1 cellular context compared by ENCODE assay signal in the genomic region with DNA sequence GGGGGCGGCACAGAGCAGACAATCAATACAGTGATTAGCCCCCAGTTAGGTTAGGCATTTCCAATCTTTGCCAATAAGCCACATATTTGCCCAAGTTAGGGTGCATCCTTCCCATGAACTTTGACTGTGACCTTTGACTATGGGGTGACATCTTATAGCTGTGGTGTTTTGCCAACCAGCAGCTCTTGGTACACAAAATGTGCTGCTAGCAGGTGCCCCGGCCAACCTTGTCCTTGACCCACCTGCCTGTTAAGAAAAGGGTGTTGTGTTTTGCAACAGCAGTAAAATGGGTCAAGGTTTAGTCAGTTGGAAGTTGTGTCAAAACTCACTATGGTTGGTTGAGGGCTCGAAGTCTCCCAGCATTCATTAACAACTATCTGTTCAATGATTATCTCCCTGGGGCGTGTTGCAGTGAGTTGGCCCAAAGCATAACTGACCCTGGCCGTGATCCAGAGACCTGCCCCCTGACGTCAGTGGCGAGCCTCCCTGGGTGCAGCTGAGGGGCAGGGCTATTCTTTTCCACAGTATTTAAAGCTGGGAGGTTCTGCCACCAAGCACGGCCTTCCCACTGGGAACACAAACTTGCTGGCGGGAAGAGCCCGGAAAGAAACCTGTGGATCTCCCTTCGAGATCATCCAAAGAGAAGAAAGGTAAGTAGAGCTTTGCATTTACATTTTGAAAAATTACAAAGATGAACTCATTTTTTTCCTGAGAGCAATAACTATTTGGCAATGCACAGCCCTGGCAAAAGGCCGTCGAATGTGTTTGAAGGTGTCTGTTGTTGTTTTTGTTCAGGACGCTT.
TF ChIP-seq lines count a peak whose summit lies in the region.

PCK1 (plus strand) TSS at position 557 of the 802 bp plus-strand sequence. CDS start 302 bp downstream, outside the sequence.

TF ChIP-seq in HepG2, 621 proteins besides CTCF, POLR2A, EP300 and RAD21 (continued from another document and continues in another):
- TF ChIP-seq TFDP2 (CRISPR knock-in tag; IDR thresholded peaks at IDR 0.05), result peak; percentile 81
- TF ChIP-seq HOXA9 (CRISPR knock-in tag; IDR thresholded peaks at IDR 0.05; ENCODE audit: borderline replicate concordance), result no peak
- TF ChIP-seq ZNF609 (CRISPR knock-in tag; IDR thresholded peaks at IDR 0.05; ENCODE audit: borderline replicate concordance), result peak; percentile 95
- TF ChIP-seq ZNF629 (CRISPR knock-in tag; conservative IDR thresholded peaks at IDR 0.05), result peak; percentile 73; the same call in 1 of the 2 replicates
- TF ChIP-seq ZNF841 (CRISPR knock-in tag; IDR thresholded peaks at IDR 0.05; ENCODE audit: borderline replicate concordance), result no peak; the same call in 1 of the 2 replicates
- TF ChIP-seq, protein P1, sequence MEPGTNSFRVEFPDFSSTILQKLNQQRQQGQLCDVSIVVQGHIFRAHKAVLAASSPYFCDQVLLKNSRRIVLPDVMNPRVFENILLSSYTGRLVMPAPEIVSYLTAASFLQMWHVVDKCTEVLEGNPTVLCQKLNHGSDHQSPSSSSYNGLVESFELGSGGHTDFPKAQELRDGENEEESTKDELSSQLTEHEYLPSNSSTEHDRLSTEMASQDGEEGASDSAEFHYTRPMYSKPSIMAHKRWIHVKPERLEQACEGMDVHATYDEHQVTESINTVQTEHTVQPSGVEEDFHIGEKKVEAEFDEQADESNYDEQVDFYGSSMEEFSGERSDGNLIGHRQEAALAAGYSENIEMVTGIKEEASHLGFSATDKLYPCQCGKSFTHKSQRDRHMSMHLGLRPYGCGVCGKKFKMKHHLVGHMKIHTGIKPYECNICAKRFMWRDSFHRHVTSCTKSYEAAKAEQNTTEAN (CRISPR knock-in tag; conservative IDR thresholded peaks at IDR 0.05), result no peak
- TF ChIP-seq HNF4A (CRISPR knock-in tag; IDR thresholded peaks at IDR 0.05), result peak; percentile 99
- peak; percentile 90; the same call in 1 of the 2 replicates for TF ChIP-seq GLI4 (CRISPR knock-in tag; IDR thresholded peaks at IDR 0.05; ENCODE audit: borderline replicate concordance)
- TF ChIP-seq, protein P2, sequence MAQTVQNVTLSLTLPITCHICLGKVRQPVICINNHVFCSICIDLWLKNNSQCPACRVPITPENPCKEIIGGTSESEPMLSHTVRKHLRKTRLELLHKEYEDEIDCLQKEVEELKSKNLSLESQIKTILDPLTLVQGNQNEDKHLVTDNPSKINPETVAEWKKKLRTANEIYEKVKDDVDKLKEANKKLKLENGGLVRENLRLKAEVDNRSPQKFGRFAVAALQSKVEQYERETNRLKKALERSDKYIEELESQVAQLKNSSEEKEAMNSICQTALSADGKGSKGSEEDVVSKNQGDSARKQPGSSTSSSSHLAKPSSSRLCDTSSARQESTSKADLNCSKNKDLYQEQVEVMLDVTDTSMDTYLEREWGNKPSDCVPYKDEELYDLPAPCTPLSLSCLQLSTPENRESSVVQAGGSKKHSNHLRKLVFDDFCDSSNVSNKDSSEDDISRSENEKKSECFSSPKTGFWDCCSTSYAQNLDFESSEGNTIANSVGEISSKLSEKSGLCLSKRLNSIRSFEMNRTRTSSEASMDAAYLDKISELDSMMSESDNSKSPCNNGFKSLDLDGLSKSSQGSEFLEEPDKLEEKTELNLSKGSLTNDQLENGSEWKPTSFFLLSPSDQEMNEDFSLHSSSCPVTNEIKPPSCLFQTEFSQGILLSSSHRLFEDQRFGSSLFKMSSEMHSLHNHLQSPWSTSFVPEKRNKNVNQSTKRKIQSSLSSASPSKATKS (CRISPR knock-in tag; IDR thresholded peaks at IDR 0.05), result no peak; the same call in 1 of the 2 replicates
- peak; percentile 66; the same call in 1 of the 2 replicates for TF ChIP-seq YEATS2 (CRISPR knock-in tag; IDR thresholded peaks at IDR 0.05; ENCODE audit: borderline replicate concordance)
- TF ChIP-seq TCF7L2 (IDR thresholded peaks at IDR 0.05; ENCODE audit: low read depth, low read length), result no peak
- peak; percentile 96 for TF ChIP-seq ZNF501 (CRISPR knock-in tag; IDR thresholded peaks at IDR 0.05)
- TF ChIP-seq ZNF747 (CRISPR knock-in tag; IDR thresholded peaks at IDR 0.05; ENCODE audit: borderline replicate concordance), result peak; percentile 82
- TF ChIP-seq BRD4 (CRISPR knock-in tag; IDR thresholded peaks at IDR 0.05), result 0 out of 2 replicates have a peak, but pooled peaks have one; percentile 39
- TF ChIP-seq HDAC1 (CRISPR knock-in tag; IDR thresholded peaks at IDR 0.05), result peak; percentile 98
- TF ChIP-seq ZNF720 (CRISPR knock-in tag; IDR thresholded peaks at IDR 0.05), result no peak
- no peak for TF ChIP-seq NPAS2 (CRISPR knock-in tag; IDR thresholded peaks at IDR 0.05; ENCODE audit: borderline replicate concordance)
- TF ChIP-seq, protein P3, sequence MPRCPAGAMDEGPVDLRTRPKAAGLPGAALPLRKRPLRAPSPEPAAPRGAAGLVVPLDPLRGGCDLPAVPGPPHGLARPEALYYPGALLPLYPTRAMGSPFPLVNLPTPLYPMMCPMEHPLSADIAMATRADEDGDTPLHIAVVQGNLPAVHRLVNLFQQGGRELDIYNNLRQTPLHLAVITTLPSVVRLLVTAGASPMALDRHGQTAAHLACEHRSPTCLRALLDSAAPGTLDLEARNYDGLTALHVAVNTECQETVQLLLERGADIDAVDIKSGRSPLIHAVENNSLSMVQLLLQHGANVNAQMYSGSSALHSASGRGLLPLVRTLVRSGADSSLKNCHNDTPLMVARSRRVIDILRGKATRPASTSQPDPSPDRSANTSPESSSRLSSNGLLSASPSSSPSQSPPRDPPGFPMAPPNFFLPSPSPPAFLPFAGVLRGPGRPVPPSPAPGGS (CRISPR knock-in tag; IDR thresholded peaks at IDR 0.05), result peak; percentile 85
- TF ChIP-seq CBFB (CRISPR knock-in tag; IDR thresholded peaks at IDR 0.05), result peak; percentile 59; the same call in 1 of the 2 replicates
- TF ChIP-seq U2AF2 (IDR thresholded peaks at IDR 0.05; ENCODE audit: low read depth, low read length), result no peak
- no peak; the same call in 1 of the 2 replicates for TF ChIP-seq RNF2 (conservative IDR thresholded peaks at IDR 0.05; ENCODE audit: low read depth)
- 0 out of 2 replicates have a peak, but pooled peaks have one; percentile 55 for TF ChIP-seq ZNF615 (CRISPR knock-in tag; IDR thresholded peaks at IDR 0.05; ENCODE audit: borderline replicate concordance)
- peak; percentile 53; the same call in 1 of the 2 replicates for TF ChIP-seq POLR2G (IDR thresholded peaks at IDR 0.05; ENCODE audit: low read depth, low read length)
- TF ChIP-seq ZEB1 (IDR thresholded peaks at IDR 0.05; ENCODE audit: insufficient replicate concordance, low read depth), result peak; percentile 92
- TF ChIP-seq MTF1 (CRISPR knock-in tag; IDR thresholded peaks at IDR 0.05), result no peak
- TF ChIP-seq ZNF441 (CRISPR knock-in tag; IDR thresholded peaks at IDR 0.05; ENCODE audit: borderline replicate concordance), result peak; percentile 75
- no peak for TF ChIP-seq ZFAT (CRISPR knock-in tag; conservative IDR thresholded peaks at IDR 0.05)
- 0 out of 2 replicates have a peak, but pooled peaks have one; percentile 29 for TF ChIP-seq NFAT5 (CRISPR knock-in tag; IDR thresholded peaks at IDR 0.05)
- no peak for TF ChIP-seq ATF7-NPFF (CRISPR knock-in tag; IDR thresholded peaks at IDR 0.05; ENCODE audit: low read depth)
- TF ChIP-seq ZBTB20 (CRISPR knock-in tag; IDR thresholded peaks at IDR 0.05; ENCODE audit: borderline replicate concordance, low read depth), result peak; percentile 87
- TF ChIP-seq MATR3 (CRISPR knock-in tag; IDR thresholded peaks at IDR 0.05), result no peak
- TF ChIP-seq ZNF432 (CRISPR knock-in tag; IDR thresholded peaks at IDR 0.05; ENCODE audit: borderline replicate concordance), result no peak; the same call in none of the 2 replicates
- no peak for TF ChIP-seq PTBP1 (IDR thresholded peaks at IDR 0.05; ENCODE audit: low read depth, low read length, poor library complexity, severe bottlenecking)
- TF ChIP-seq RARA (CRISPR knock-in tag; IDR thresholded peaks at IDR 0.05), result peak; percentile 100
- TF ChIP-seq ZSCAN22 (CRISPR knock-in tag; IDR thresholded peaks at IDR 0.05), result no peak
- peak; percentile 79 for TF ChIP-seq ZNF124 (CRISPR knock-in tag; IDR thresholded peaks at IDR 0.05)
- peak; percentile 45; the same call in 1 of the 2 replicates for TF ChIP-seq ZNF205 (CRISPR knock-in tag; IDR thresholded peaks at IDR 0.05)
- no peak; the same call in 1 of the 2 replicates for TF ChIP-seq ZFP90 (CRISPR knock-in tag; IDR thresholded peaks at IDR 0.05; ENCODE audit: borderline replicate concordance)
- TF ChIP-seq ZBTB25 (CRISPR knock-in tag; IDR thresholded peaks at IDR 0.05), result peak; percentile 40
- 0 out of 2 replicates have a peak, but pooled peaks have one; percentile 64 for TF ChIP-seq ZFP37 (CRISPR knock-in tag; IDR thresholded peaks at IDR 0.05; ENCODE audit: borderline replicate concordance)
- TF ChIP-seq MED1 (CRISPR knock-in tag; IDR thresholded peaks at IDR 0.05), result peak; percentile 97
- TF ChIP-seq ZNF614 (CRISPR knock-in tag; IDR thresholded peaks at IDR 0.05; ENCODE audit: borderline replicate concordance), result peak; percentile 64
- peak; percentile 100 for TF ChIP-seq FOXK1 (CRISPR knock-in tag; IDR thresholded peaks at IDR 0.05; ENCODE audit: borderline replicate concordance, low read depth)
- no peak for TF ChIP-seq ZNF225 (CRISPR knock-in tag; IDR thresholded peaks at IDR 0.05)
